In genomic region chr5:80070338-80071056, GRCh38 we compare ENCODE assay signal across 13 cellular contexts. TPM values are rescaled to one million over a fixed set of nuclear protein-coding genes. Genes with fewer than 3 reads are reported as not detected.
DNase-seq lines count a peak whose midpoint lies in the region; ATAC-seq and TF ChIP-seq lines count a peak whose summit lies in the region.
"Had no signal": no experiment of that assay in that cellular context is flagged by ENCODE, and none has a peak within 500 bp of the region (broad histone marks: within the 10 kb centered on the region; RNA-seq: fewer than 3 reads in every experiment).

No MANE protein-coding gene starts in this region.

- H3K9me3 ChIP-seq in MM.1S (replicated peaks; ENCODE audit: insufficient read depth, low read length) (no peaks in the 10 kb centered on the region), left lung (no peaks in the 10 kb centered on the region), mesenchymal stem cell (ENCODE audit: control insufficient read depth, low read length) (no peaks in the 10 kb centered on the region)
- H3K9me3 ChIP-seq: right lobe of liver had no signal

- H3K9ac ChIP-seq in MM.1S (ENCODE audit: low read length) (no peak overlapping the region), mesenchymal stem cell (ENCODE audit: low read length) (no peak overlapping the region)

- peak; percentile 45 for DNase-seq in EH (ENCODE audit: low read depth)
- peak; percentile 23 for DNase-seq in MM.1S
- peak; percentile 19 for DNase-seq in ecto neural progenitor cell (ENCODE audit: low spot score)
- no peak for DNase-seq in left lobe of liver (ENCODE audit: low spot score)
- no peak for DNase-seq in left lung
- DNase-seq in mesenchymal stem cell: no peak
- DNase-seq in NCI-H1694 (lab: John Stamatoyannopoulos, UW): no peak
- DNase-seq: activated effector memory CD4-positive, alpha-beta T cell treated with anti-CD3 and anti-CD28 coated beads, Interleukin-2, amount 50 U/mL, for 16 hours; CD4-positive, CD25-positive, alpha-beta regulatory T cell; cortex of kidney; NCI-H1436 treated with DMSO at 0.1 percent for 48 hours; right lobe of liver had no signal

- H3K4me2 ChIP-seq in MM.1S (ENCODE audit: low read depth, low read length) (peak overlapping the region; percentile 36; the same call in 1 of the 2 replicates), mesenchymal stem cell (ENCODE audit: low read length, poor library complexity, severe bottlenecking) (no peak overlapping the region)

- no peaks in the 10 kb centered on the region for H3K9me2 ChIP-seq in MM.1S (replicated peaks; ENCODE audit: insufficient read depth, low read length)

- H3K4me3 ChIP-seq in MM.1S (ENCODE audit: low read length) (no peak overlapping the region), left lung (no peak overlapping the region), mesenchymal stem cell (ENCODE audit: insufficient read depth in 1 of 2, low read depth in 1 of 2, low read length in 2 of 2) (no peak overlapping the region)
- H3K4me3 ChIP-seq: right lobe of liver had no signal

- H2BK15ac ChIP-seq in mesenchymal stem cell (ENCODE audit: low read depth, poor library complexity, severe bottlenecking): no peak overlapping the region

- no peak overlapping the region for H4K8ac ChIP-seq in mesenchymal stem cell (ENCODE audit: low read length)

- H2BK120ac ChIP-seq in mesenchymal stem cell (ENCODE audit: low read depth, low read length): no peak overlapping the region

- TF ChIP-seq CTCF in MM.1S (IDR thresholded peaks at IDR 0.05; ENCODE audit: low read length): no peak
- no peak for TF ChIP-seq CTCF in left lung (IDR thresholded peaks at IDR 0.05)

- no peak overlapping the region for H2BK5ac ChIP-seq in mesenchymal stem cell (ENCODE audit: low read depth, low read length, poor library complexity, severe bottlenecking)

- no peak overlapping the region for H2AK5ac ChIP-seq in mesenchymal stem cell (ENCODE audit: low read length, severe bottlenecking)

- no peak overlapping the region for H2BK12ac ChIP-seq in mesenchymal stem cell (ENCODE audit: low read length in 2 of 2)

- peak overlapping the region; percentile 33; the same call in 1 of the 2 replicates for H2AFZ ChIP-seq in MM.1S (ENCODE audit: low read length)
- H2AFZ ChIP-seq in mesenchymal stem cell (ENCODE audit: low read depth, low read length): no peak overlapping the region

- WGBS in mesenchymal stem cell: 93% methylated on average over 8 of the region's 10 CpGs

- H3K79me2 ChIP-seq in MM.1S (ENCODE audit: low read length): no peaks in the 10 kb centered on the region

- no peaks in the 10 kb centered on the region for H4K20me1 ChIP-seq in MM.1S (ENCODE audit: insufficient read depth, low read length)

- H3K27me3 ChIP-seq in MM.1S (replicated peaks; ENCODE audit: insufficient read depth, low read length): no peaks in the 10 kb centered on the region
- H3K27me3 ChIP-seq in left lung: no peaks in the 10 kb centered on the region
- H3K27me3 ChIP-seq in mesenchymal stem cell (ENCODE audit: control insufficient read depth in 1 of 2, insufficient read depth in 1 of 2, low read length in 2 of 2): no peaks in the 10 kb centered on the region
- H3K27me3 ChIP-seq: right lobe of liver had no signal

- ATAC-seq in GM21515 (IDR thresholded peaks at IDR 0.05; ENCODE audit: unreplicated experiment) (peak; percentile 62), left lobe of liver (no peak), left lung (no peak)

- H3K4me1 ChIP-seq in MM.1S (ENCODE audit: low read length) (peaks cover 15% of the 10 kb centered on the region; the same call in 1 of the 2 replicates), left lung (peaks cover 6 to 20% of the 10 kb centered on the region in 2 donors), mesenchymal stem cell (ENCODE audit: control insufficient read depth, insufficient read depth, low read depth, low read length) (no peaks in the 10 kb centered on the region)
- H3K4me1 ChIP-seq: right lobe of liver had no signal

- intact Hi-C loops in left lung (cut with DNase I): no loop called here

- no peak overlapping the region for H3K18ac ChIP-seq in mesenchymal stem cell (ENCODE audit: low read depth in 1 of 2, low read length in 2 of 2)

- H3K36me3 ChIP-seq in MM.1S (replicated peaks; ENCODE audit: insufficient read depth, low read length) (no peaks in the 10 kb centered on the region), left lung (no peaks in the 10 kb centered on the region), mesenchymal stem cell (ENCODE audit: control insufficient read depth in 1 of 2, insufficient read depth in 2 of 2, low read depth in 1 of 2, low read length in 2 of 2) (no peaks in the 10 kb centered on the region)
- H3K36me3 ChIP-seq: right lobe of liver had no signal

- no peaks in the 10 kb centered on the region for H3K79me1 ChIP-seq in mesenchymal stem cell (replicated peaks; ENCODE audit: low read length, poor library complexity, severe bottlenecking)

- H4K91ac ChIP-seq in mesenchymal stem cell (ENCODE audit: low read length): no peak overlapping the region

- peak overlapping the region; percentile 9; the same call in 1 of the 2 replicates for H3K27ac ChIP-seq in MM.1S (ENCODE audit: low read length)
- peak overlapping the region in 1 of 2 donors; percentile 48 for H3K27ac ChIP-seq in left lung
- no peak overlapping the region for H3K27ac ChIP-seq in mesenchymal stem cell (ENCODE audit: low read length, poor library complexity, severe bottlenecking)
- H3K27ac ChIP-seq: right lobe of liver had no signal

- H3K23ac ChIP-seq in mesenchymal stem cell (ENCODE audit: low read length in 2 of 2): no peak overlapping the region

- H3K4ac ChIP-seq in mesenchymal stem cell (ENCODE audit: low read depth in 1 of 2, low read length in 2 of 2): no peak overlapping the region

- 0 out of 2 replicates have a peak, but pooled peaks cover 2% of the 10 kb centered on the region for H3F3A ChIP-seq in MM.1S (ENCODE audit: insufficient read depth, low read length)

- H3K14ac ChIP-seq in mesenchymal stem cell (ENCODE audit: low read length in 2 of 2): no peak overlapping the region

RNA-seq across cellular contexts. Expression of gene THBS4, which starts 35.3 kb away (rescaled TPM):
- total RNA-seq in left lobe of liver: 0.23 TPM
- total RNA-seq in left lung: 10 to 100 TPM in 1 of 2 donors, 1 to 10 TPM in 1; 3.3 to 11.5 TPM
- 0.26 TPM for polyA plus RNA-seq in mesenchymal stem cell (2013, experiment 1 of 2)
- polyA plus RNA-seq in mesenchymal stem cell (2013, experiment 2 of 2): 0.12 TPM
- total RNA-seq: CD4-positive, CD25-positive, alpha-beta regulatory T cell had no signal
- polyA plus RNA-seq: CD4-positive, CD25-positive, alpha-beta regulatory T cell had no signal

Comparison
In these comparisons a context has a peak if more than half of its experiments do, and no peak if none do; other contexts are left out.
1. DNase-seq: peak in EH (single experiment), MM.1S (single experiment) and ecto neural progenitor cell (single experiment); none in left lobe of liver (single experiment), left lung (0 of 2), mesenchymal stem cell (single experiment) and NCI-H1694 (single experiment).